Comparison of ENCODE assay signal across 19 cellular contexts in the genomic region with DNA sequence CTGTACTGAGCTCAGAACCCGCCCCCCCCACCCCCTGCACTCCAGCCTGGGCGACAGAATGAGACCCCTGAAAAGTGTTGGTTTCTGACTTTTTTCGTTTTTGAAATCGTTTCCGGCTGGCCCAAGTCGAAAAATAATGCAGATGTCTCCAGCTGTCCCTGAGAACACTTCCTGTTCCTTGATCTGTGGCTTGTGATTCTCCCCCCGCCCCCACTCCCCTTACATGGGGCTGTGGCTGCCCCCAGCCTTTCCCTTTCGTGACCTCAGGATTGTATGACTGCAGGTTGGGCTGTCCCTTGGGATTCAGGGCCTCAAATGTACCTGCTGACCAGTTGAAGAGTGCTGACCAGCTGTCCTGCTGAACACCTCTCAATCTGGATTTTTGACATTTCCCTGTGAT. TPM values are rescaled to one million over a fixed set of nuclear protein-coding genes. Genes with fewer than 3 reads are reported as not detected.
DNase-seq lines count a peak whose midpoint lies in the region; ATAC-seq and TF ChIP-seq lines count a peak whose summit lies in the region.
"Had no signal": no experiment of that assay in that cellular context is flagged by ENCODE, and none has a peak within 500 bp of the region (broad histone marks: within the 10 kb centered on the region; RNA-seq: fewer than 3 reads in every experiment).

No MANE protein-coding gene starts in this region.

- in situ Hi-C loops in KBM-7 (cut with MboI; ENCODE audit: low pct_unique_long_range_greater_than_20kb, low sequenced_read_pairs) = no loop called here

- no peaks in the 10 kb centered on the region for H3K36me3 Mint-ChIP-seq in activated naive CD8-positive, alpha-beta T cell
- H3K36me3 Mint-ChIP-seq in activated naive CD8-positive, alpha-beta T cell treated with anti-CD3 and anti-CD28 coated beads, Interleukin-2, amount 50 U/mL, for 24 hours (ENCODE audit: low read depth) = no peaks in the 10 kb centered on the region
- no peaks in the 10 kb centered on the region for H3K36me3 Mint-ChIP-seq in activated CD4-positive, alpha-beta memory T cell treated with anti-CD3 and anti-CD28 coated beads for 36 hours
- H3K36me3 Mint-ChIP-seq in type B pancreatic cell = no peaks in the 10 kb centered on the region

- no peak for TF ChIP-seq POLR2A in spleen (IDR thresholded peaks at IDR 0.05)

- H3K9me3 ChIP-seq in spleen = peaks cover 0 to 9% (median 0%) of the 10 kb centered on the region in 8 donors
- H3K9me3 ChIP-seq: esophagus squamous epithelium, vagina had no signal

- H3K27me3 ChIP-seq in spleen (replicated peaks in 1 of 7) = peaks cover 0 to 62% (median 26%) of the 10 kb centered on the region in 7 donors
- H3K27me3 ChIP-seq: vagina had no signal

- no peaks in the 10 kb centered on the region for H3K9me3 Mint-ChIP-seq in activated naive CD8-positive, alpha-beta T cell (ENCODE audit: low read depth)
- H3K9me3 Mint-ChIP-seq in activated naive CD8-positive, alpha-beta T cell treated with anti-CD3 and anti-CD28 coated beads, Interleukin-2, amount 50 U/mL, for 24 hours = no peaks in the 10 kb centered on the region
- H3K9me3 Mint-ChIP-seq in activated CD4-positive, alpha-beta memory T cell treated with anti-CD3 and anti-CD28 coated beads for 36 hours = peaks cover 7% of the 10 kb centered on the region
- no peaks in the 10 kb centered on the region for H3K9me3 Mint-ChIP-seq in type B pancreatic cell

- POLR2A ChIA-PET in activated CD4-positive, alpha-beta memory T cell treated with anti-CD3 and anti-CD28 coated beads for 36 hours (lab: Charles Lee) = interaction anchor here (1.9 kb wide), 1 partner anchor 11 kb away, joined by 5 read pairs; no protein-coding TSS in a partner anchor

- TF ChIP-seq CTCF in spleen (IDR thresholded peaks at IDR 0.05 in 8 of 11, conservative IDR thresholded peaks at IDR 0.05 in 3 of 11) (no peak), type B pancreatic cell (conservative IDR thresholded peaks at IDR 0.05) (no peak)

- peaks cover 38% of the 10 kb centered on the region for H3K4me1 Mint-ChIP-seq in activated naive CD8-positive, alpha-beta T cell (ENCODE audit: low read depth)
- H3K4me1 Mint-ChIP-seq in activated naive CD8-positive, alpha-beta T cell treated with anti-CD3 and anti-CD28 coated beads, Interleukin-2, amount 50 U/mL, for 24 hours = peaks cover 19% of the 10 kb centered on the region
- H3K4me1 Mint-ChIP-seq in activated CD4-positive, alpha-beta memory T cell treated with anti-CD3 and anti-CD28 coated beads for 36 hours (ENCODE audit: low read depth) = peaks cover 24% of the 10 kb centered on the region
- H3K4me1 Mint-ChIP-seq in type B pancreatic cell (ENCODE audit: unreplicated experiment) = peaks cover 5% of the 10 kb centered on the region

- WGBS in spleen, 5 donors = 4 to 10% (median 5%) methylated on average over 8 of the region's 8 CpGs

- peak overlapping the region; percentile 77 for H3K4me3 Mint-ChIP-seq in activated naive CD8-positive, alpha-beta T cell
- H3K4me3 Mint-ChIP-seq in activated naive CD8-positive, alpha-beta T cell treated with anti-CD3 and anti-CD28 coated beads, Interleukin-2, amount 50 U/mL, for 24 hours = no peak overlapping the region
- H3K4me3 Mint-ChIP-seq in activated CD4-positive, alpha-beta memory T cell treated with anti-CD3 and anti-CD28 coated beads for 36 hours = peak overlapping the region; percentile 62
- H3K4me3 Mint-ChIP-seq in type B pancreatic cell = no peak overlapping the region
- H3K4me3 Mint-ChIP-seq: activated B cell treated with CpG ODN at 0.5 μM for 24 hours, B cell had no signal

- no peak for ATAC-seq in activated naive CD8-positive, alpha-beta T cell treated with anti-CD3 and anti-CD28 coated beads, Interleukin-2, amount 50 U/mL, for 24 hours
- ATAC-seq in GM19351 (IDR thresholded peaks at IDR 0.05; ENCODE audit: unreplicated experiment) = no peak

- CTCF ChIA-PET in activated CD4-positive, alpha-beta memory T cell treated with anti-CD3 and anti-CD28 coated beads for 36 hours (lab: Charles Lee) = interaction anchor here (1.1 to 1.5 kb wide), 3 partner anchors 11 to 41 kb away, joined by 3 to 7 read pairs (median 3); no protein-coding TSS in a partner anchor

- H3K27ac ChIP-seq in spleen = peak overlapping the region in 7 of 8 donors; percentile 27 to 67 (median 59)
- H3K27ac ChIP-seq: esophagus squamous epithelium, PC-9, vagina had no signal

- no peaks in the 10 kb centered on the region for H3K36me3 ChIP-seq in spleen
- H3K36me3 ChIP-seq: esophagus squamous epithelium, vagina had no signal

- no peaks in the 10 kb centered on the region for H3K27me3 Mint-ChIP-seq in activated naive CD8-positive, alpha-beta T cell
- H3K27me3 Mint-ChIP-seq in activated naive CD8-positive, alpha-beta T cell treated with anti-CD3 and anti-CD28 coated beads, Interleukin-2, amount 50 U/mL, for 24 hours = peaks cover 4% of the 10 kb centered on the region
- peaks cover 1% of the 10 kb centered on the region for H3K27me3 Mint-ChIP-seq in activated CD4-positive, alpha-beta memory T cell treated with anti-CD3 and anti-CD28 coated beads for 36 hours
- H3K27me3 Mint-ChIP-seq in type B pancreatic cell = peaks cover 56% of the 10 kb centered on the region

- peak overlapping the region in 1 of 8 donors; percentile 3 for H3K4me3 ChIP-seq in spleen
- H3K4me3 ChIP-seq: esophagus squamous epithelium, PC-9, vagina had no signal

- no peak for DNase-seq in activated naive CD8-positive, alpha-beta T cell treated with anti-CD3 and anti-CD28 coated beads, Interleukin-2, amount 50 U/mL, for 24 hours
- DNase-seq in KBM-7 (peak; percentile 58), spleen (no peak), hypothalamus (lab: John Stamatoyannopoulos, UW) (no peak), type B pancreatic cell (ENCODE audit: extremely low spot score, unreplicated experiment) (no peak)
- DNase-seq in activated CD4-positive, alpha-beta memory T cell treated with anti-CD3 and anti-CD28 coated beads for 36 hours = no peak
- DNase-seq: activated B cell treated with CpG ODN at 0.5 μM for 24 hours, esophagus squamous epithelium, islet precursor cell, midbrain, NCI-H1436 treated with DMSO at 0.1 percent for 48 hours, NCI-H446 treated with DMSO at 0.1 percent for 48 hours, occipital lobe, SW 1271 had no signal

- H3K27ac Mint-ChIP-seq in activated naive CD8-positive, alpha-beta T cell = no peak overlapping the region
- no peak overlapping the region for H3K27ac Mint-ChIP-seq in activated naive CD8-positive, alpha-beta T cell treated with anti-CD3 and anti-CD28 coated beads, Interleukin-2, amount 50 U/mL, for 24 hours
- H3K27ac Mint-ChIP-seq in activated CD4-positive, alpha-beta memory T cell treated with anti-CD3 and anti-CD28 coated beads for 36 hours = no peak overlapping the region
- H3K27ac Mint-ChIP-seq in type B pancreatic cell = no peak overlapping the region
- H3K27ac Mint-ChIP-seq: activated B cell treated with CpG ODN at 0.5 μM for 24 hours, B cell had no signal

- peaks cover 0 to 30% (median 8%) of the 10 kb centered on the region in 6 donors for H3K4me1 ChIP-seq in spleen
- H3K4me1 ChIP-seq: vagina had no signal

- intact Hi-C loops in activated CD4-positive, alpha-beta memory T cell treated with anti-CD3 and anti-CD28 coated beads for 36 hours (cut with micrococcal nuclease) = no loop called here
- intact Hi-C loops in spleen (cut with DNase I; ENCODE audit: low total_unique reads) = no loop called here

RNA-seq across cellular contexts. Expression of a gene that starts 34.1 kb away (rescaled TPM):
- total RNA-seq in activated CD4-positive, alpha-beta memory T cell treated with anti-CD3 and anti-CD28 coated beads for 36 hours = 10 to 100 TPM; 29.8 to 30.5 TPM
- 10 to 100 TPM in 6 of 7 donors, 1 to 10 TPM in 1; 8.3 to 18.7 (median 14.6) TPM for total RNA-seq in spleen
- polyA plus RNA-seq in spleen = 10 to 100 TPM; 25.2 to 38.6 (median 33.1) TPM
- 23.9 and 27.8 TPM in 2 replicates for total RNA-seq in type B pancreatic cell (ENCODE audit: low replicate concordance)

RNA-seq across cellular contexts. Expression of a gene that starts 34.2 kb away (rescaled TPM):
- 10 to 100 TPM; 18.3 to 21.3 TPM for total RNA-seq in activated CD4-positive, alpha-beta memory T cell treated with anti-CD3 and anti-CD28 coated beads for 36 hours
- total RNA-seq in spleen (10 to 100 TPM; 17.8 to 31.6 (median 19.4) TPM), type B pancreatic cell (ENCODE audit: low replicate concordance) (22.1 and 30.5 TPM in 2 replicates)
- polyA plus RNA-seq in spleen = 10 to 100 TPM; 16.9 to 36.0 (median 19.5) TPM

Comparison
In these comparisons a context has a peak if more than half of its experiments do, and no peak if none do; other contexts are left out.
1. H3K4me3 Mint-ChIP-seq: peak in activated naive CD8-positive, alpha-beta T cell (single experiment) and activated CD4-positive, alpha-beta memory T cell treated with anti-CD3 and anti-CD28 coated beads for 36 hours (single experiment); none in activated naive CD8-positive, alpha-beta T cell treated with anti-CD3 and anti-CD28 coated beads, Interleukin-2, amount 50 U/mL, for 24 hours (single experiment) and type B pancreatic cell (single experiment).